ENCODE assay signal across 8 cellular contexts in the genomic region with DNA sequence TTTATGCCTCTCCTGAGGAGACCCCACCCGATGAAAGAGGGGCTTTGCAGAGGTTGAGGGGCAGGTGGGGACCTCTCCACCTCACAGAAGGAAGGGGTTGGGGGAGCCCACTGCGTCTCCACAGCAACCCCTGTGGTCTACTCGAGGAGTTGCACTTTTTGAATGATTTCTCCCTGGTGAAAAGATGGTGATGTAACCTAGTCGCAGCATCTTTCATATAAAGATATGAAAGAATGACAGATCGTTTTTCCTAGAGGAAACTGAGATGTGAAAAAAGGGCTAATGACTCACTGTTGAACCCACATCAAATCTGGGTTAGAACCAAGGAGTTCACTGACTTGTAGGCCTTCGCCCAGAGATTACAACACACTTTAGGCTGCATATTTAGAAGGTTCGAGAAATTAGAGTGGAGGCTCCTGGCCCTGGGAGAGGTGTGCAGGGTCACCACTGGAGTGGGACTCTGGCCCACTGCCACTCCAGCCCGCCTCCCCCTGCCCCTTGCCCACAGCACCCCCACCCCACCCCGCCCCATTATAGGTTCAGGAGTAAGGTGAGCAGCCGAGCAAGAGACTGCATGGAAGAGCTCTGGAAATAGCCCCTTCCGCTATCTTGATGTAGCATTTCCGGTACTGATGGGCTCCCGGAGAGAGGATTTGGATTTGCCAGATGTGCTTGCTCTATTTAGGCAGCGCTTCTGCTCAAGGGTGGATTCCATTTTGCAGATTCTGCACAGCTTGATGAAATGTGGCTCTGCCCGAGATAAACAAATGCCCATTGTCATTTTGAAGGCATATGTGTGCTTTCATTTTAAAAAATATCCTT. TPM values are rescaled to one million over a fixed set of nuclear protein-coding genes. Genes with fewer than 3 reads are reported as not detected.
A peak's percentile ranks its signal among the peaks of the same experiment; 100 is the strongest.
DNase-seq lines count a peak whose midpoint lies in the region; ATAC-seq and TF ChIP-seq lines count a peak whose summit lies in the region.

No MANE protein-coding gene starts in this region.

- H3K27ac ChIP-seq in prostate gland: peak overlapping the region; percentile 35 to 50

- peak; percentile 68 to 75 for DNase-seq in AML-193 (lab: John Stamatoyannopoulos, UW)
- DNase-seq in GM19238 (ENCODE audit: insufficient read length, low spot score): peak; percentile 19
- peak; percentile 3 for DNase-seq in T-helper 9 cell
- no peak for DNase-seq in prostate gland (ENCODE audit: low spot score)
- DNase-seq in NCI-H2107 (lab: John Stamatoyannopoulos, UW): no peak
- DNase-seq in activated CD4-positive, CD25-positive, alpha-beta regulatory T cell (lab: John Stamatoyannopoulos, UW): no peak

- ATAC-seq in HG03342 (IDR thresholded peaks at IDR 0.05; ENCODE audit: unreplicated experiment) (peak; percentile 83), esophagus mucosa (peak; percentile 20)

- TF ChIP-seq CTCF in prostate gland (IDR thresholded peaks at IDR 0.05): no peak

- H3K9me3 ChIP-seq in prostate gland: no peaks in the 10 kb centered on the region

- peak overlapping the region in 1 of 2 donors; percentile 12 for H3K4me3 ChIP-seq in prostate gland

- WGBS in prostate gland: 63% methylated on average over 15 of the region's 15 CpGs

- H3K36me3 ChIP-seq in prostate gland: no peaks in the 10 kb centered on the region

- intact Hi-C loops in prostate gland (cut with DNase I): loop anchor here (10.0 kb wide), 1 partner anchor 533 kb away; no protein-coding TSS in a partner anchor

- H3K27me3 ChIP-seq in prostate gland (replicated peaks; ENCODE audit: insufficient read depth): no peaks in the 10 kb centered on the region

- H3K4me1 ChIP-seq in prostate gland (replicated peaks): no peaks in the 10 kb centered on the region

- no peak for TF ChIP-seq POLR2A in prostate gland (IDR thresholded peaks at IDR 0.05)

RNA-seq across cellular contexts. Expression of gene TGFB2, which starts 6.7 kb away (rescaled TPM):
- 0.44 TPM for total RNA-seq in esophagus mucosa
- total RNA-seq in prostate gland: 1 to 10 TPM; 7.8 to 9.6 TPM

Comparison
In these comparisons a context has a peak if more than half of its experiments do, and no peak if none do; other contexts are left out.
1. DNase-seq: peak in AML-193 (2 of 2), GM19238 (single experiment) and T-helper 9 cell (single experiment); none in prostate gland (single experiment), NCI-H2107 (single experiment) and activated CD4-positive, CD25-positive, alpha-beta regulatory T cell (0 of 4).